ENCODE assay signal across 8 cellular contexts in the genomic region with DNA sequence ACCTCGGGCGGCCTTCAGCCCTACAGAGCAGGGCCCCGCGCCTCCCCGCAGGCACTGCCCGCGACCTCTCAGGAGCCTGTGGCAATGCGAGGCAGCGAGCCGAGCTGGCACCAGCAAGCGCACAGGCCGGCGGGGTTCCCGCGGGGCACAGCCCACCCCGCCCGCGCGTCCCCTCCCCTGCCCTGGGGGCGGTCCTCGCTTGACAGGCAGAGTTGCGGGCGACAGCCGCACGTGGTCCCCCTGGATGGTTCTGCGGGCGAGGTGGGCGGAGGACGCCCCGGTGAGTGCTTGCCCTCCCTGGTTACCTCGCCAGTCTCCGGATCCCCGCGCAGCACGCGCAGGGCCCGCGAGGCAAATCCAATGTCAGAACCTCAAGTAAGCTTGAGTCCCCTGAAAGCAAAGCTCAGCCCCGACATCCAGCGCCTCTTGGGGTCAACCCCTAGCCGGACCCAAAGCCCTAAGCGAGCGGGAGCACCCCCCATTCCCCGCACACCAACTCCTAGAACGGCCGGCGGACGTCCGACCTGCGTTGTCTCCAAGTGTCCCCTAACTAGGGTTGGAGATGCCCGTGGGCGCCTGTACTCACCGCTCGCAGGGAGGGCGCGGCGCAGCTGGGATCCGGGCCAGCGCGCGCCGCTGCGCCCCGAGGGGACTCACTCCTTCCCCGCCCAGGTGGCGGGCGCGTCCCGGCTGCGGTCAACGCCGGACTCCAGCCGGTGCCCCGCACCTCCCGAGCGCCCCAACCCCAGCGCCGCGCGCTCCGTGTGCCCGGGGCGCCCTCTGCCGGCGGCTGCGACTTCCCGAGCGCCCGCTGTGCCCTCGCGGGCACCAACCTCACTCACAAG. TPM values are rescaled to one million over a fixed set of nuclear protein-coding genes. Genes with fewer than 3 reads are reported as not detected.
DNase-seq lines count a peak whose midpoint lies in the region; ATAC-seq, FAIRE-seq and TF ChIP-seq lines count a peak whose summit lies in the region.

Gene DRD1 (minus strand): TSS at position 123 of the 845 bp plus-strand sequence. CDS start 1,083 bp downstream, outside the sequence.

- H3K27ac ChIP-seq in esophagus muscularis mucosa (replicated peaks in 1 of 4) (no peak within 1 kb of the TSS), neural cell (ENCODE audit: low read length) (no peak within 1 kb of the TSS), thoracic aorta (no peak within 1 kb of the TSS)

- no peaks in the 10 kb centered on the region for H3K9me3 ChIP-seq in esophagus muscularis mucosa
- H3K9me3 ChIP-seq in neural cell (ENCODE audit: low read length) = no peaks in the 10 kb centered on the region
- no peaks in the 10 kb centered on the region for H3K9me3 ChIP-seq in thoracic aorta

- peak within 1 kb of the TSS; percentile 42 for H3K9ac ChIP-seq in neural cell (ENCODE audit: low read length)

- TF ChIP-seq CTCF in esophagus muscularis mucosa (IDR thresholded peaks at IDR 0.05) (peak; percentile 27 to 71 (median 62)), neural cell (IDR thresholded peaks at IDR 0.05; ENCODE audit: poor library complexity, severe bottlenecking) (peak; percentile 95), thoracic aorta (IDR thresholded peaks at IDR 0.05) (peak; percentile 80)

- H3K4me1 ChIP-seq in esophagus muscularis mucosa (peaks cover 13 to 20% (median 18%) of the 10 kb centered on the region in 4 donors), thoracic aorta (ENCODE audit: control insufficient read depth in 1 of 2, low read depth in 2 of 2) (peaks cover 6 to 53% of the 10 kb centered on the region in 2 donors)

- WGBS in esophagus muscularis mucosa = 2% methylated on average over 33 of the region's 91 CpGs

- no peaks in the 10 kb centered on the region for H4K20me1 ChIP-seq in neural cell (ENCODE audit: insufficient read depth)

- H3K9me2 ChIP-seq in neural cell (ENCODE audit: insufficient read depth, low read length) = no peaks in the 10 kb centered on the region

- H3K4me2 ChIP-seq in neural cell (ENCODE audit: low read length) = peak within 1 kb of the TSS; percentile 53

- no peaks in the 10 kb centered on the region for H3F3A ChIP-seq in neural cell (ENCODE audit: insufficient read depth, low read length, poor library complexity, severe bottlenecking)

- no peak for FAIRE-seq in GM12892 (lab: Jason Lieb, UNC)

- intact Hi-C loops in esophagus muscularis mucosa (cut with DNase I) = loop anchor here (2.0 kb wide), 1 partner anchor 493 kb away; no protein-coding TSS in a partner anchor

- ATAC-seq in thoracic aorta (ENCODE audit: insufficient number of reproducible peaks, low FRiP score, low read depth) = no peak
- ATAC-seq in HG03175 (IDR thresholded peaks at IDR 0.05; ENCODE audit: unreplicated experiment) = no peak

- no peak for TF ChIP-seq EP300 in esophagus muscularis mucosa (IDR thresholded peaks at IDR 0.05)
- peak; percentile 32 for TF ChIP-seq EP300 in neural cell (conservative IDR thresholded peaks at IDR 0.05; ENCODE audit: poor library complexity, severe bottlenecking)

- H3K27me3 ChIP-seq in esophagus muscularis mucosa (peaks cover 0 to 67% (median 18%) of the 10 kb centered on the region in 4 donors), neural cell (ENCODE audit: insufficient read depth, low read depth, low read length) (peaks cover 50% of the 10 kb centered on the region), thoracic aorta (replicated peaks; ENCODE audit: insufficient read depth) (no peaks in the 10 kb centered on the region)

- H2AFZ ChIP-seq in neural cell (ENCODE audit: low read depth, low read length) = no peak within 1 kb of the TSS

- DNase-seq in GM12892 (ENCODE audit: insufficient read length) (peak; percentile 61), LoVo (ENCODE audit: low spot score) (peak; percentile 19), activated T-cell treated with anti-CD3 and anti-CD28 coated beads for 4 hours (peak; percentile 42), esophagus muscularis mucosa (ENCODE audit: extremely low spot score) (peak; percentile 90), thoracic aorta (ENCODE audit: low spot score) (no peak), COLO829 (ENCODE audit: low spot score) (no peak)

- H3K4me3 ChIP-seq in esophagus muscularis mucosa = peak within 1 kb of the TSS; percentile 29 to 55 (median 34)
- H3K4me3 ChIP-seq in neural cell (ENCODE audit: low read length) = peak within 1 kb of the TSS; percentile 70
- H3K4me3 ChIP-seq in thoracic aorta = peak within 1 kb of the TSS; percentile 72

- TF ChIP-seq POLR2A in GM12892 (IDR thresholded peaks at IDR 0.05; ENCODE audit: low read depth, low read length) = no peak
- TF ChIP-seq POLR2A in esophagus muscularis mucosa (IDR thresholded peaks at IDR 0.05; ENCODE audit: low read depth) = no peak

- no peaks in the 10 kb centered on the region for H3K36me3 ChIP-seq in esophagus muscularis mucosa
- no peaks in the 10 kb centered on the region for H3K36me3 ChIP-seq in neural cell (ENCODE audit: insufficient read depth, low read length)
- no peaks in the 10 kb centered on the region for H3K36me3 ChIP-seq in thoracic aorta

- peak; percentile 93 for TF ChIP-seq RAD21 in neural cell (conservative IDR thresholded peaks at IDR 0.05)

- H3K79me2 ChIP-seq in neural cell (replicated peaks; ENCODE audit: insufficient read depth, low read length) = no peaks in the 10 kb centered on the region

TF ChIP-seq in neural cell, 6 proteins besides CTCF, POLR2A, EP300 and RAD21:
- no peak for TF ChIP-seq EZH2 (IDR thresholded peaks at IDR 0.05; ENCODE audit: borderline replicate concordance, insufficient read depth, low read length, poor library complexity, severe bottlenecking)
- TF ChIP-seq SMC3 (conservative IDR thresholded peaks at IDR 0.05; ENCODE audit: poor library complexity) = peak; percentile 98
- no peak for TF ChIP-seq TAF1 (IDR thresholded peaks at IDR 0.05; ENCODE audit: low read depth)
- TF ChIP-seq POLR2AphosphoS5 (IDR thresholded peaks at IDR 0.05) = no peak
- TF ChIP-seq, protein P1, sequence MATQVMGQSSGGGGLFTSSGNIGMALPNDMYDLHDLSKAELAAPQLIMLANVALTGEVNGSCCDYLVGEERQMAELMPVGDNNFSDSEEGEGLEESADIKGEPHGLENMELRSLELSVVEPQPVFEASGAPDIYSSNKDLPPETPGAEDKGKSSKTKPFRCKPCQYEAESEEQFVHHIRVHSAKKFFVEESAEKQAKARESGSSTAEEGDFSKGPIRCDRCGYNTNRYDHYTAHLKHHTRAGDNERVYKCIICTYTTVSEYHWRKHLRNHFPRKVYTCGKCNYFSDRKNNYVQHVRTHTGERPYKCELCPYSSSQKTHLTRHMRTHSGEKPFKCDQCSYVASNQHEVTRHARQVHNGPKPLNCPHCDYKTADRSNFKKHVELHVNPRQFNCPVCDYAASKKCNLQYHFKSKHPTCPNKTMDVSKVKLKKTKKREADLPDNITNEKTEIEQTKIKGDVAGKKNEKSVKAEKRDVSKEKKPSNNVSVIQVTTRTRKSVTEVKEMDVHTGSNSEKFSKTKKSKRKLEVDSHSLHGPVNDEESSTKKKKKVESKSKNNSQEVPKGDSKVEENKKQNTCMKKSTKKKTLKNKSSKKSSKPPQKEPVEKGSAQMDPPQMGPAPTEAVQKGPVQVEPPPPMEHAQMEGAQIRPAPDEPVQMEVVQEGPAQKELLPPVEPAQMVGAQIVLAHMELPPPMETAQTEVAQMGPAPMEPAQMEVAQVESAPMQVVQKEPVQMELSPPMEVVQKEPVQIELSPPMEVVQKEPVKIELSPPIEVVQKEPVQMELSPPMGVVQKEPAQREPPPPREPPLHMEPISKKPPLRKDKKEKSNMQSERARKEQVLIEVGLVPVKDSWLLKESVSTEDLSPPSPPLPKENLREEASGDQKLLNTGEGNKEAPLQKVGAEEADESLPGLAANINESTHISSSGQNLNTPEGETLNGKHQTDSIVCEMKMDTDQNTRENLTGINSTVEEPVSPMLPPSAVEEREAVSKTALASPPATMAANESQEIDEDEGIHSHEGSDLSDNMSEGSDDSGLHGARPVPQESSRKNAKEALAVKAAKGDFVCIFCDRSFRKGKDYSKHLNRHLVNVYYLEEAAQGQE (IDR thresholded peaks at IDR 0.05; ENCODE audit: borderline replicate concordance) = no peak
- peak; percentile 32 for TF ChIP-seq MXI1 (conservative IDR thresholded peaks at IDR 0.05; ENCODE audit: poor library complexity, severe bottlenecking)

RNA-seq across cellular contexts. Expression of gene DRD1, which starts in this region (rescaled TPM):
- not detected for polyA plus RNA-seq in GM12892 (2012; ENCODE audit: missing spikeins)
- total RNA-seq in esophagus muscularis mucosa = under 1 TPM in 2 of 4 donors, not detected in 2; 0.06 TPM
- polyA plus RNA-seq in neural cell = 0.33 and 0.72 TPM in 2 replicates
- 1.3 and 1.5 TPM in 2 replicates for polyA minus RNA-seq in neural cell
- total RNA-seq in thoracic aorta = under 1 TPM; 0.41 to 0.99 TPM

Comparison
In these comparisons a context has a peak if more than half of its experiments do, and no peak if none do; other contexts are left out.
1. Peak in DNase-seq and H3K4me3 ChIP-seq in esophagus muscularis mucosa; RNA of the gene not detected or under 1 TPM.
2. DNase-seq: peak in GM12892 (single experiment), LoVo (single experiment) and activated T-cell treated with anti-CD3 and anti-CD28 coated beads for 4 hours (single experiment); none in thoracic aorta (single experiment) and COLO829 (single experiment).
3. Peak in every context shown above with its lines, with median percentiles within 50 percentile points of each other: H3K4me3 ChIP-seq and CTCF ChIP-seq.